8 cellular contexts compared by ENCODE assay signal in the genomic region with DNA sequence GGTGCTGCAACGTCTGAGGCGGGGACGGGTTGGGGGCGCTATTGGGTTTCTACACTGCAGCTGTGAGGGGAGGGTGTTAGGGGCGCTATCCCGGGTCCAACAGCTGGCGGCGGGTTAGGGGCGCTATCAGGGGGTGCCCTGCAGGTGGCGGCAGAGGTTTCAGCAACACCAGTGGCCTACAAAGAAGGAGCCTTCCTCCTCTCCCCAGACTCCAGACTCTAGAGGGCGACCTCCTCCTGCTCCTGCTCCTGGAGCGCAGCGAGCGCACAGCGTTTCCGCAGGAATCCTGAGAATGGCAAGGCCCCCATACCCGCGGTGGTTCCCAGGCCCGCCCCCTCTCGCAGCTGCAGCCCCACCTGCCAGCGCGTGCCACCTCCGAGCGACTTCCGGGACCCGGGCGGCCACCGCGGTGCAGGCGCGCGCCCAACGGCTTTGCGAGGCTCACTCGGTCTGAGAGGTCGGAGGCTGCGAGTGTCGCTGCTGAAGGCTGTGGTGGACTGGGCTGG. TPM values are rescaled to one million over a fixed set of nuclear protein-coding genes. Genes with fewer than 3 reads are reported as not detected.
A peak's percentile ranks its signal among the peaks of the same experiment; 100 is the strongest.
DNase-seq lines count a peak whose midpoint lies in the region; ATAC-seq, FAIRE-seq and TF ChIP-seq lines count a peak whose summit lies in the region.
"Not testable (repeated sequence)": the region's sequence is repeated elsewhere in the genome, so short reads cannot be mapped to it uniquely, and the experiment has no call there.

No MANE protein-coding gene starts in this region.

- ATAC-seq in GM18508 (IDR thresholded peaks at IDR 0.05; ENCODE audit: insufficient read depth, unreplicated experiment) (peak; percentile 94), HG02884 (IDR thresholded peaks at IDR 0.05; ENCODE audit: unreplicated experiment) (peak; percentile 92), K562 (peak; percentile 90)

- CTCF ChIA-PET in K562 (lab: Yijun Ruan, JAX; ENCODE audit: low intra/inter-chr PET ratio): not testable (repeated sequence)

- not testable (repeated sequence) for TF ChIP-seq RAD21 in K562 (CRISPR knock-in tag; conservative IDR thresholded peaks at IDR 0.05 in 1 of 2, IDR thresholded peaks at IDR 0.05 in 1 of 2)

- peak overlapping the region; percentile 54 for H3K27ac ChIP-seq in 22Rv1
- H3K27ac ChIP-seq in VCaP; K562 (ENCODE audit: extremely low read depth, low read depth, low read length); skin epidermis: not testable (repeated sequence)

- H3K9ac ChIP-seq in K562 (ENCODE audit: insufficient read depth in 1 of 2, low read depth in 2 of 2, low read length in 2 of 2): not testable (repeated sequence)

- not testable (repeated sequence) for H3K4me3 ChIP-seq in K562
- peak overlapping the region; percentile 23 to 53 (median 37) for H3K4me3 ChIP-seq in skin epidermis

- not testable (repeated sequence) for H3K27me3 ChIP-seq in K562 (ENCODE audit: control insufficient read depth in 2 of 2, insufficient read depth in 2 of 2, low read length in 2 of 2)

- POLR2A ChIA-PET in K562 (lab: Yijun Ruan, JAX): not testable (repeated sequence)

- not testable (repeated sequence) for H3K9me3 ChIP-seq in K562 (replicated peaks; ENCODE audit: control insufficient read depth, insufficient read depth, low read depth, low read length)

- not testable (repeated sequence) for H3K4me2 ChIP-seq in K562 (ENCODE audit: insufficient read depth, low read length)

- not testable (repeated sequence) for H3K79me2 ChIP-seq in K562 (ENCODE audit: control insufficient read depth, insufficient read depth, low read length)

- TF ChIP-seq POLR2A in K562 (conservative IDR thresholded peaks at IDR 0.05): not testable (repeated sequence)

- 65% methylated on average over 11 of the region's 38 CpGs for WGBS in K562 (ENCODE audit: insufficient coverage, low coverage, missing lambda C conversion rate)

- in situ Hi-C loops in K562 (cut with MboI): not testable (repeated sequence)

- not testable (repeated sequence) for H3K4me1 ChIP-seq in K562 (replicated peaks in 1 of 2; ENCODE audit: control insufficient read depth in 2 of 2, insufficient read depth in 2 of 2, low read length in 2 of 2)

- not testable (repeated sequence) for BruUV-seq in K562 (replicated peaks; lab: Mats Ljungman, UMichigan)

- TF ChIP-seq EP300 in K562 (IDR thresholded peaks at IDR 0.05; ENCODE audit: low read length): not testable (repeated sequence)

- not testable (repeated sequence) for H3K36me3 ChIP-seq in K562 (ENCODE audit: control insufficient read depth, insufficient read depth, low read length)

- FAIRE-seq in K562 (lab: Jason Lieb, UNC): not testable (repeated sequence)

- TF ChIP-seq CTCF in 22Rv1 (IDR thresholded peaks at IDR 0.05) (peak; percentile 78), VCaP (conservative IDR thresholded peaks at IDR 0.05) (peak; percentile 77), K562 (IDR thresholded peaks at IDR 0.05 in 2 of 3, conservative IDR thresholded peaks at IDR 0.05 in 1 of 3; ENCODE audit: insufficient read depth in 2 of 3, low read depth in 1 of 3, low read length in 3 of 3) (peak; percentile 35 to 73 (median 43); a peak in 4 of 6 replicates)

- not testable (repeated sequence) for H4K20me1 ChIP-seq in K562 (replicated peaks; ENCODE audit: control insufficient read depth, insufficient read depth, low read length)

- H3K9me1 ChIP-seq in K562 (ENCODE audit: control insufficient read depth, insufficient read depth, low read length): not testable (repeated sequence)

- intact Hi-C loops in K562 (cut with micrococcal nuclease): not testable (repeated sequence)

- not testable (repeated sequence) for H2AFZ ChIP-seq in K562 (ENCODE audit: low read depth, low read length)

- DNase-seq in NCI-H1417 treated with DMSO at 0.1 percent for 48 hours (lab: John Stamatoyannopoulos, UW) (peak; percentile 1), K562 (ENCODE audit: extremely low read depth in 1 of 4, low spot score in 3 of 4) (peak in 1 of 4 experiments; percentile 9), iPS DF 19.7 (ENCODE audit: low read depth, low spot score) (peak; percentile 30)

TF ChIP-seq in K562, 482 proteins besides CTCF, POLR2A, EP300 and RAD21:
- peak; percentile 23; the same call in 1 of the 2 replicates for TF ChIP-seq TFAP4 (CRISPR knock-in tag; IDR thresholded peaks at IDR 0.05; ENCODE audit: borderline replicate concordance)

RNA-seq across cellular contexts. Expression of gene ZNF519, which starts 46.5 kb away (rescaled TPM):
- total RNA-seq in K562 (2011; cell fraction: chromatin; rRNA removed; ENCODE audit: low replicate concordance): 51.9 and 106 TPM in 2 replicates
- 22.8 and 27.1 TPM in 2 replicates for total RNA-seq in K562 (2011; cell fraction: nucleolus; rRNA removed)
- 52.9 and 82.7 TPM in 2 replicates for total RNA-seq in K562 (2011; cell fraction: nucleoplasm; rRNA removed)
- total RNA-seq in K562 (2014; rRNA removed) (5.2 and 6.0 TPM in 2 replicates), K562 (2014; rRNA removed; fragmentation: Illumina TruSeq; extraction: Trizol) (12.2 and 12.7 TPM in 2 replicates), K562 (2015; rRNA removed; fragmentation: Illumina TruSeq; extraction: Trizol) (10.7 and 11.5 TPM in 2 replicates), K562 (2021) (6.1 and 7.8 TPM in 2 replicates)
- polyA plus RNA-seq in K562 (2011; rRNA removed) (15.1 and 17.8 TPM in 2 replicates), K562 (2014; fragmentation: Illumina TruSeq; extraction: Trizol) (8.9 and 10.1 TPM in 2 replicates), K562 (2014; fragmentation: Nextera tagmentation; extraction: Ambion mirVana) (1 to 10 TPM; 5.1 to 6.7 TPM), K562 (2014; rRNA removed) (7.9 and 14.4 TPM in 2 replicates)
- polyA plus RNA-seq in K562 (2011; cell fraction: cytosol; rRNA removed): 2.9 and 8.8 TPM in 2 replicates
- 30.5 and 37.0 TPM in 2 replicates for polyA plus RNA-seq in K562 (2011; cell fraction: nucleus; rRNA removed)
- polyA plus RNA-seq in K562 (2012): 6.0 TPM in 2 replicates
- 15.1 and 30.0 TPM in 2 replicates for polyA minus RNA-seq in K562 (2011; rRNA and poly(A)+ RNA removed)
- 6.1 and 6.2 TPM in 2 replicates for polyA minus RNA-seq in K562 (2011; cell fraction: cytosol; rRNA and poly(A)+ RNA removed)
- 21.4 and 30.1 TPM in 2 replicates for polyA minus RNA-seq in K562 (2011; cell fraction: nucleus; rRNA and poly(A)+ RNA removed)
